Comparison of ENCODE assay signal across 1 cellular context in genomic region chr4:94583938-94584641, GRCh38.
TF ChIP-seq lines count a peak whose summit lies in the region.

No MANE protein-coding gene starts in this region.

TF ChIP-seq in GM12878, 131 proteins besides CTCF, POLR2A, EP300 and RAD21 (continued from another document):
- TF ChIP-seq BCLAF1 (IDR thresholded peaks at IDR 0.05) (no peak), PBX3 (IDR thresholded peaks at IDR 0.05; ENCODE audit: insufficient replicate concordance, low read depth, low read length) (no peak), SMC3 (IDR thresholded peaks at IDR 0.05; ENCODE audit: borderline replicate concordance, low read length) (no peak), FOXK2 (IDR thresholded peaks at IDR 0.05) (no peak), HSF1 (IDR thresholded peaks at IDR 0.05; ENCODE audit: low read depth, low read length) (no peak), SPI1 (IDR thresholded peaks at IDR 0.05; ENCODE audit: borderline replicate concordance, insufficient read depth, low read depth, low read length) (no peak), ZBED1 (IDR thresholded peaks at IDR 0.05; ENCODE audit: borderline replicate concordance) (no peak), KLF5 (IDR thresholded peaks at IDR 0.05; ENCODE audit: partially characterized antibody) (no peak), GABPA (IDR thresholded peaks at IDR 0.05; ENCODE audit: low read depth) (no peak), POLR2AphosphoS5 (IDR thresholded peaks at IDR 0.05; ENCODE audit: low read length) (no peak), ATF2 (IDR thresholded peaks at IDR 0.05; ENCODE audit: low read length) (no peak), BHLHE40 (IDR thresholded peaks at IDR 0.05; ENCODE audit: borderline replicate concordance in 1 of 2, low read depth in 2 of 2, low read length in 1 of 2) (peak in 1 of 2 experiments; percentile 75; a peak in 2 of 4 replicates), ELK1 (IDR thresholded peaks at IDR 0.05; ENCODE audit: low read depth, low read length) (no peak), RFX5 (IDR thresholded peaks at IDR 0.05; ENCODE audit: low read depth, low read length) (no peak), ZNF217 (IDR thresholded peaks at IDR 0.05) (no peak), PRDM15 (CRISPR knock-in tag; IDR thresholded peaks at IDR 0.05) (no peak), ZZZ3 (IDR thresholded peaks at IDR 0.05; ENCODE audit: control insufficient read depth, insufficient read length, low read depth) (no peak)
